Comparison of ENCODE assay signal across 12 cellular contexts in genomic region chr14:36646664-36647416, GRCh38. TPM values are rescaled to one million over a fixed set of nuclear protein-coding genes. Genes with fewer than 3 reads are reported as not detected.
DNase-seq lines count a peak whose midpoint lies in the region; ATAC-seq, FAIRE-seq and TF ChIP-seq lines count a peak whose summit lies in the region.
"Had no signal": no experiment of that assay in that cellular context is flagged by ENCODE, and none has a peak within 500 bp of the region (broad histone marks: within the 10 kb centered on the region; RNA-seq: fewer than 3 reads in every experiment).

No MANE protein-coding gene starts in this region.

- H3K9me3 ChIP-seq in colonic mucosa (no peaks in the 10 kb centered on the region), thymus (ENCODE audit: control insufficient read depth) (peaks cover 1% of the 10 kb centered on the region)
- H3K9me3 ChIP-seq: BE2C had no signal

- no peak for FAIRE-seq in H54 (lab: Jason Lieb, UNC)

- CTCF ChIA-PET in activated CD8-positive, alpha-beta memory T cell treated with anti-CD3 and anti-CD28 coated beads, Interleukin-2, amount 10 ng/mL, durations not matched to agents 7 days and 5 days (lab: Charles Lee), result no interaction called here

- DNase-seq in NCI-H2227 (lab: John Stamatoyannopoulos, UW; ENCODE audit: unreplicated experiment) (peak; percentile 46), NCI-H2227 treated with DMSO at 0.1 percent for 48 hours (lab: John Stamatoyannopoulos, UW) (no peak), colonic mucosa (no peak), lower leg skin (ENCODE audit: low spot score in 2 of 2) (no peak), T1000 (lab: John Stamatoyannopoulos, UW) (no peak), H54 (ENCODE audit: insufficient read length, low spot score) (no peak)
- DNase-seq in activated CD8-positive, alpha-beta memory T cell treated with anti-CD3 and anti-CD28 coated beads, Interleukin-2, amount 10 ng/mL, durations not matched to agents 7 days and 5 days, result no peak
- DNase-seq: activated CD4-positive, alpha-beta T cell treated with anti-CD3 and anti-CD28 coated beads for 1 hour; BE2C; dermis blood vessel endothelial cell had no signal

- H3K9ac ChIP-seq in colonic mucosa (ENCODE audit: low read depth in 2 of 2, low read length in 2 of 2), result no peak overlapping the region

- no peaks in the 10 kb centered on the region for H3K4me1 Mint-ChIP-seq in activated CD8-positive, alpha-beta memory T cell treated with anti-CD3 and anti-CD28 coated beads, Interleukin-2, amount 10 ng/mL, durations not matched to agents 7 days and 5 days

- 5 to 11% methylated on average over 41 to 49 of the region's 55 CpGs for WGBS in lower leg skin, 2 donors
- WGBS in thymus, result 7% methylated on average over 55 of the region's 55 CpGs

- peak overlapping the region; percentile 37 for H3K4me3 ChIP-seq in colonic mucosa
- peak overlapping the region; percentile 4 for H3K4me3 ChIP-seq in lower leg skin (ENCODE audit: low read depth, poor library complexity, severe bottlenecking)
- H3K4me3 ChIP-seq in thymus (ENCODE audit: low read length), result peak overlapping the region; percentile 30

- peaks cover 2% of the 10 kb centered on the region for H3K36me3 Mint-ChIP-seq in activated CD8-positive, alpha-beta memory T cell treated with anti-CD3 and anti-CD28 coated beads, Interleukin-2, amount 10 ng/mL, durations not matched to agents 7 days and 5 days

- intact Hi-C loops in colonic mucosa (cut with DNase I), result loop anchor here (5.0 kb wide), 1 partner anchor 295 kb away; no protein-coding TSS in a partner anchor
- intact Hi-C loops in lower leg skin (cut with DNase I; ENCODE audit: low total_unique reads), result no loop called here

- TF ChIP-seq POLR2A in lower leg skin (IDR thresholded peaks at IDR 0.05), result no peak
- no peak for TF ChIP-seq POLR2A in H54 (IDR thresholded peaks at IDR 0.05; ENCODE audit: low read depth, low read length)

- H3K27me3 Mint-ChIP-seq in activated CD8-positive, alpha-beta memory T cell treated with anti-CD3 and anti-CD28 coated beads, Interleukin-2, amount 10 ng/mL, durations not matched to agents 7 days and 5 days, result peaks cover 56% of the 10 kb centered on the region

- no peak overlapping the region for H3K27ac Mint-ChIP-seq in activated CD8-positive, alpha-beta memory T cell treated with anti-CD3 and anti-CD28 coated beads, Interleukin-2, amount 10 ng/mL, durations not matched to agents 7 days and 5 days

- H3K9me3 Mint-ChIP-seq in activated CD8-positive, alpha-beta memory T cell treated with anti-CD3 and anti-CD28 coated beads, Interleukin-2, amount 10 ng/mL, durations not matched to agents 7 days and 5 days (ENCODE audit: low read depth), result no peaks in the 10 kb centered on the region

- TF ChIP-seq CTCF in colonic mucosa (IDR thresholded peaks at IDR 0.05) (no peak), lower leg skin (IDR thresholded peaks at IDR 0.05) (no peak)

- H3K36me3 ChIP-seq in colonic mucosa, result no peaks in the 10 kb centered on the region
- H3K36me3 ChIP-seq in thymus (ENCODE audit: control insufficient read depth, insufficient read depth), result no peaks in the 10 kb centered on the region
- H3K36me3 ChIP-seq: BE2C had no signal

- H3K4me1 ChIP-seq in colonic mucosa (peaks cover 11% of the 10 kb centered on the region), thymus (ENCODE audit: control insufficient read depth, insufficient read depth, low read length) (no peaks in the 10 kb centered on the region)
- H3K4me1 ChIP-seq: BE2C had no signal

- H3K27me3 ChIP-seq in colonic mucosa (peaks cover 60% of the 10 kb centered on the region), thymus (ENCODE audit: control insufficient read depth, insufficient read depth) (peaks cover 35% of the 10 kb centered on the region)

- no peak for ATAC-seq in activated CD8-positive, alpha-beta memory T cell treated with anti-CD3 and anti-CD28 coated beads, Interleukin-2, amount 10 ng/mL, durations not matched to agents 7 days and 5 days

- H3K27ac ChIP-seq in colonic mucosa (no peak overlapping the region), thymus (ENCODE audit: low read depth) (peak overlapping the region; percentile 79)

- H3K4me3 Mint-ChIP-seq in activated CD8-positive, alpha-beta memory T cell treated with anti-CD3 and anti-CD28 coated beads, Interleukin-2, amount 10 ng/mL, durations not matched to agents 7 days and 5 days, result no peak overlapping the region

RNA-seq across cellular contexts. Expression of gene PAX9, which starts 14.8 kb away (rescaled TPM):
- total RNA-seq in colonic mucosa (under 1 TPM; 0.25 to 0.77 TPM), lower leg skin (1 to 10 TPM in 2 of 4 donors, under 1 TPM in 2; 0.11 to 1.2 (median 0.64) TPM)
- 30.9 TPM for polyA plus RNA-seq in thymus
- total RNA-seq in activated CD8-positive, alpha-beta memory T cell treated with anti-CD3 and anti-CD28 coated beads, Interleukin-2, amount 10 ng/mL, durations not matched to agents 7 days and 5 days, result not detected
- total RNA-seq: dermis blood vessel endothelial cell, pulmonary artery endothelial cell had no signal
